In the genomic region with DNA sequence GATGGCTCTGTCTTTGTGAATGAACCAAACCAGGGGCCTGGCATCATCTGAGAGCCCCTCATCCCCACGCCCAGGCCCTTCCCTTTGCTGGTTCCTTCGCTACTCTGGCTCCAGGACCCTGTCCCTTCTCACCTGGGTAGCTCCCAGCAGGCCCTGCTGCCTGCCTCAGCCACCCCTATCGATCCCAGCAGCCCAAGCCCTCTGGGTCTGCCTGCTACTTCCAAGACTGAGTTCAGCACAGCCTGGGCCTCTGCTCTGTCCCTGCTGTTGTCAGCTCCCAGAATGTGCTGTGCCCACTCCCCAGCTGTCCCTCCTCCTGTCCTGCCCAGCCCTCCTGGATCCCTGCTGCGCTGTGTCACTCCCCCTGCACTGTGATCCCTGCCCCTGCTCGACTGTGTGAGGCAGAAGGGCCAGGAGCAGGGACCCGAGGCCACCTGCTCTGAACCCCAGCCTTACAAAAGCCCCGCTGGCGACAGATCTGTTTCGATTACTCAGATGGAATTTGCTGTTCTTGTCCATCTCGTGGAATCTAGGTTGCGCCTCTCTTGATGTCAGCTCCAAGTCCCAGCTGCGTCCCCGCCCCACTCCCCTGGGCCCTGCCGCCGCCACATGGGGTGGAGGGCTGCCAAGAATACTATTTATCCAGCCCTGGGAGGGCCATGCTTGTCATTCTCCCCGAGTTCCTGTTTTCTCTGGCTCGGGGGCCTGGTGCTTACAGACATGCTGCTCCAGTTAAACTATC, we compare ENCODE assay signal across 8 cellular contexts. TPM values are rescaled to one million over a fixed set of nuclear protein-coding genes. Genes with fewer than 3 reads are reported as not detected.
A peak's percentile ranks its signal among the peaks of the same experiment; 100 is the strongest.
DNase-seq lines count a peak whose midpoint lies in the region; ATAC-seq and TF ChIP-seq lines count a peak whose summit lies in the region.

No MANE protein-coding gene starts in this region.

- H3K4me3 ChIP-seq in heart right ventricle (peak overlapping the region in 5 of 10 donors; percentile 15 to 36 (median 15)), rectal smooth muscle tissue (ENCODE audit: low read length) (no peak overlapping the region)

- DNase-seq in EH (ENCODE audit: low read depth) = peak; percentile 99
- no peak for DNase-seq in activated T-helper 2 cell treated with anti-CD3 and anti-CD28 coated beads, Interferon-gamma antibody, Interleukin-2, Interleukin-4, amounts not matched to agents 10 μg/mL and 5 μg/mL and 100 μg/mL, durations not matched to agents 14 hours and 24 hours and 36 hours (ENCODE audit: low spot score)
- DNase-seq in heart right ventricle = peak; percentile 88 to 95
- DNase-seq in NCI-H1105 (lab: John Stamatoyannopoulos, UW) = no peak
- no peak for DNase-seq in NOMO-1 (lab: John Stamatoyannopoulos, UW; ENCODE audit: unreplicated experiment in 2 of 2)
- no peak for DNase-seq in stimulated activated naive CD8-positive, alpha-beta T cell treated with anti-CD3 and anti-CD28 coated beads, Interleukin-15, Interleukin-2, amounts not matched to agents 100 U/mL and 50 U/mL, for 24 hours
- DNase-seq in RPMI8226 = no peak

- no peak overlapping the region for H3K9ac ChIP-seq in rectal smooth muscle tissue (ENCODE audit: low read length)

- whole genome bisulfite sequencing in heart right ventricle, 2 donors = 18 to 19% methylated on average over 17 of the region's 17 CpGs

- H3K27ac ChIP-seq in heart right ventricle (peak overlapping the region; percentile 59 to 86 (median 84)), rectal smooth muscle tissue (ENCODE audit: low read depth, low read length) (peak overlapping the region; percentile 51)

- H3K4me1 ChIP-seq in heart right ventricle = peaks cover 12 to 31% (median 20%) of the 10 kb centered on the region in 9 donors
- peaks cover 3% of the 10 kb centered on the region for H3K4me1 ChIP-seq in rectal smooth muscle tissue (ENCODE audit: control insufficient read depth, insufficient read depth, low read length)

- peak; percentile 93 to 98 (median 97) for ATAC-seq in heart right ventricle
- ATAC-seq in stimulated activated naive CD8-positive, alpha-beta T cell treated with anti-CD3 and anti-CD28 coated beads, Interleukin-15, Interleukin-2, amounts not matched to agents 100 U/mL and 50 U/mL, for 24 hours = no peak

- no peak for TF ChIP-seq CTCF in heart right ventricle (IDR thresholded peaks at IDR 0.05)

- intact Hi-C loops in activated T-helper 2 cell treated with anti-CD3 and anti-CD28 coated beads, Interferon-gamma antibody, Interleukin-2, Interleukin-4, amounts not matched to agents 10 μg/mL and 5 μg/mL and 100 μg/mL, durations not matched to agents 14 hours and 24 hours and 36 hours (cut with micrococcal nuclease) = no loop called here
- intact Hi-C loops in heart right ventricle (cut with DNase I) = loop anchor here in 4 of 10 donors (2.0 to 10.0 kb wide), 3 partner anchors 48 to 754 kb away; partner anchors contain the start of genes CCND1 (in 2 of the 4) and CPT1A (in 1 of the 4)

- H3K9me3 ChIP-seq in heart right ventricle = no peaks in the 10 kb centered on the region

- no peaks in the 10 kb centered on the region for H3K27me3 Mint-ChIP-seq in activated T-helper 2 cell treated with anti-CD3 and anti-CD28 coated beads, Interferon-gamma antibody, Interleukin-2, Interleukin-4, amounts not matched to agents 10 μg/mL and 5 μg/mL and 100 μg/mL, durations not matched to agents 14 hours and 24 hours and 36 hours (ENCODE audit: low read depth)

- H3K9me3 Mint-ChIP-seq in activated T-helper 2 cell treated with anti-CD3 and anti-CD28 coated beads, Interferon-gamma antibody, Interleukin-2, Interleukin-4, amounts not matched to agents 10 μg/mL and 5 μg/mL and 100 μg/mL, durations not matched to agents 14 hours and 24 hours and 36 hours = no peaks in the 10 kb centered on the region

- H3K36me3 ChIP-seq in heart right ventricle (peaks cover 3 to 53% (median 22%) of the 10 kb centered on the region in 9 donors), rectal smooth muscle tissue (ENCODE audit: control insufficient read depth, insufficient read depth, low read length) (peaks cover 22% of the 10 kb centered on the region)

- peak overlapping the region; percentile 8 for H3K27ac Mint-ChIP-seq in activated T-helper 2 cell treated with anti-CD3 and anti-CD28 coated beads, Interferon-gamma antibody, Interleukin-2, Interleukin-4, amounts not matched to agents 10 μg/mL and 5 μg/mL and 100 μg/mL, durations not matched to agents 14 hours and 24 hours and 36 hours

- H3K36me3 Mint-ChIP-seq in activated T-helper 2 cell treated with anti-CD3 and anti-CD28 coated beads, Interferon-gamma antibody, Interleukin-2, Interleukin-4, amounts not matched to agents 10 μg/mL and 5 μg/mL and 100 μg/mL, durations not matched to agents 14 hours and 24 hours and 36 hours (ENCODE audit: low read depth) = peaks cover 30% of the 10 kb centered on the region

- H3K27me3 ChIP-seq in heart right ventricle (no peaks in the 10 kb centered on the region), rectal smooth muscle tissue (ENCODE audit: control insufficient read depth, insufficient read depth, low read length) (no peaks in the 10 kb centered on the region)

- no peaks in the 10 kb centered on the region for H3K4me1 Mint-ChIP-seq in activated T-helper 2 cell treated with anti-CD3 and anti-CD28 coated beads, Interferon-gamma antibody, Interleukin-2, Interleukin-4, amounts not matched to agents 10 μg/mL and 5 μg/mL and 100 μg/mL, durations not matched to agents 14 hours and 24 hours and 36 hours (ENCODE audit: low read depth)

- no peak overlapping the region for H3K4me3 Mint-ChIP-seq in activated T-helper 2 cell treated with anti-CD3 and anti-CD28 coated beads, Interferon-gamma antibody, Interleukin-2, Interleukin-4, amounts not matched to agents 10 μg/mL and 5 μg/mL and 100 μg/mL, durations not matched to agents 14 hours and 24 hours and 36 hours (ENCODE audit: low read depth)

RNA-seq across cellular contexts. Expression of gene MRPL21, which starts 13.0 kb away (rescaled TPM):
- 104 and 106 TPM in 2 replicates for total RNA-seq in activated T-helper 2 cell treated with anti-CD3 and anti-CD28 coated beads, Interferon-gamma antibody, Interleukin-2, Interleukin-4, amounts not matched to agents 10 μg/mL and 5 μg/mL and 100 μg/mL, durations not matched to agents 14 hours and 24 hours and 36 hours
- 100 to 1,000 TPM in 4 of 10 donors, 10 to 100 TPM in 6; 63.2 to 138 (median 96.7) TPM for total RNA-seq in heart right ventricle
- 100 to 1,000 TPM; 139 to 186 TPM for polyA plus RNA-seq in heart right ventricle

RNA-seq across cellular contexts. Expression of gene IGHMBP2, which starts 13.0 kb away (rescaled TPM):
- total RNA-seq in activated T-helper 2 cell treated with anti-CD3 and anti-CD28 coated beads, Interferon-gamma antibody, Interleukin-2, Interleukin-4, amounts not matched to agents 10 μg/mL and 5 μg/mL and 100 μg/mL, durations not matched to agents 14 hours and 24 hours and 36 hours = 31.3 and 31.6 TPM in 2 replicates
- 10 to 100 TPM in 8 of 10 donors, 1 to 10 TPM in 2; 9.0 to 17.7 (median 12.1) TPM for total RNA-seq in heart right ventricle
- 10 to 100 TPM in 1 of 2 donors, 1 to 10 TPM in 1; 9.1 to 24.3 TPM for polyA plus RNA-seq in heart right ventricle

RNA-seq across cellular contexts. Expression of gene CPT1A, which starts 48.9 kb away (rescaled TPM):
- 45.5 and 46.6 TPM in 2 replicates for total RNA-seq in activated T-helper 2 cell treated with anti-CD3 and anti-CD28 coated beads, Interferon-gamma antibody, Interleukin-2, Interleukin-4, amounts not matched to agents 10 μg/mL and 5 μg/mL and 100 μg/mL, durations not matched to agents 14 hours and 24 hours and 36 hours
- total RNA-seq in heart right ventricle = 10 to 100 TPM; 28.8 to 84.4 (median 48.3) TPM
- polyA plus RNA-seq in heart right ventricle = 10 to 100 TPM; 18.8 to 22.8 TPM

Comparison
In these comparisons a context has a peak if more than half of its experiments do, and no peak if none do; other contexts are left out.
1. DNase-seq: peak in EH (single experiment) and heart right ventricle (2 of 2); none in activated T-helper 2 cell treated with anti-CD3 and anti-CD28 coated beads, Interferon-gamma antibody, Interleukin-2, Interleukin-4, amounts not matched to agents 10 μg/mL and 5 μg/mL and 100 μg/mL, durations not matched to agents 14 hours and 24 hours and 36 hours (single experiment), NCI-H1105 (single experiment), NOMO-1 (0 of 2), stimulated activated naive CD8-positive, alpha-beta T cell treated with anti-CD3 and anti-CD28 coated beads, Interleukin-15, Interleukin-2, amounts not matched to agents 100 U/mL and 50 U/mL, for 24 hours (single experiment) and RPMI8226 (single experiment).